Comparison of ENCODE assay signal across 31 cellular contexts in genomic region chr1:111512132-111512874, GRCh38. TPM values are rescaled to one million over a fixed set of nuclear protein-coding genes. Genes with fewer than 3 reads are reported as not detected.
DNase-seq lines count a peak whose midpoint lies in the region; ATAC-seq and TF ChIP-seq lines count a peak whose summit lies in the region.
"Had no signal": no experiment of that assay in that cellular context is flagged by ENCODE, and none has a peak within 500 bp of the region (broad histone marks: within the 10 kb centered on the region; RNA-seq: fewer than 3 reads in every experiment).

No MANE protein-coding gene starts in this region.

- no peak overlapping the region for H3K18ac ChIP-seq in H9 (ENCODE audit: insufficient read length, low read depth, low read length)

- no peak for TF ChIP-seq EP300 in transverse colon (IDR thresholded peaks at IDR 0.05; ENCODE audit: low read depth)

- H2AFZ ChIP-seq in H9 (ENCODE audit: low read length), result no peak overlapping the region
- H2AFZ ChIP-seq: parathyroid adenoma had no signal

- intact Hi-C loops in left ventricle myocardium superior (cut with micrococcal nuclease) (no loop called here), cardiac septum (cut with DNase I) (loop anchor here (10.0 kb wide), 1 partner anchor 112 kb away; no protein-coding TSS in a partner anchor), esophagus squamous epithelium (cut with DNase I) (no loop called here), transverse colon (cut with DNase I; ENCODE audit: low total_unique reads) (no loop called here)

- H2BK5ac ChIP-seq in H9 (ENCODE audit: insufficient read length, low read length), result no peak overlapping the region

- H4K5ac ChIP-seq in H9 (ENCODE audit: insufficient read length, low read depth, low read length), result no peak overlapping the region

- H3K27ac Mint-ChIP-seq in H9, result no peak overlapping the region
- H3K27ac Mint-ChIP-seq: activated T-helper 17 cell treated with anti-CD3 and anti-CD28 coated beads, Interleukin-2, amount 50 U/mL, for 72 hours had no signal

- H2BK15ac ChIP-seq in H9 (ENCODE audit: low read depth, low read length), result no peak overlapping the region

- H3K36me3 ChIP-seq in esophagus squamous epithelium (no peaks in the 10 kb centered on the region), transverse colon (no peaks in the 10 kb centered on the region)
- H3K36me3 ChIP-seq: adrenal gland, brain microvascular endothelial cell, upper lobe of left lung had no signal

- H3K4me2 ChIP-seq in H9 (ENCODE audit: insufficient read depth, insufficient read length, low read length), result no peak overlapping the region

- no peak overlapping the region for H3T11ph ChIP-seq in H9 (ENCODE audit: low read length)

- no peak overlapping the region for H4K8ac ChIP-seq in H9 (replicated peaks; ENCODE audit: insufficient read length, low read depth, low read length)

- TF ChIP-seq CTCF in esophagus squamous epithelium (IDR thresholded peaks at IDR 0.05) (no peak), transverse colon (IDR thresholded peaks at IDR 0.05) (no peak), H9 (conservative IDR thresholded peaks at IDR 0.05) (no peak)

- H2BK20ac ChIP-seq in H9 (ENCODE audit: low read depth, low read length, poor library complexity, severe bottlenecking), result no peak overlapping the region

- no peak overlapping the region for H3K4ac ChIP-seq in H9 (ENCODE audit: low read depth, low read length)

- H3K79me1 ChIP-seq in H9 (ENCODE audit: insufficient read depth, low read depth, low read length, poor library complexity, severe bottlenecking), result no peaks in the 10 kb centered on the region

- H3K4me3 Mint-ChIP-seq in H9, result no peak overlapping the region
- H3K4me3 Mint-ChIP-seq: activated T-helper 17 cell treated with anti-CD3 and anti-CD28 coated beads, Interleukin-2, amount 50 U/mL, for 72 hours; stimulated activated naive CD8-positive, alpha-beta T cell treated with anti-CD3 and anti-CD28 coated beads, Interleukin-15, amount 100 ng/mL, for 72 hours had no signal

- H3K4me1 ChIP-seq in esophagus squamous epithelium (peaks cover 32 to 72% (median 42%) of the 10 kb centered on the region in 3 donors), transverse colon (peaks cover 17 to 52% (median 34%) of the 10 kb centered on the region in 4 donors), H9 (ENCODE audit: insufficient read depth, low read length) (no peaks in the 10 kb centered on the region)

- peaks cover 3% of the 10 kb centered on the region for H3K27me3 Mint-ChIP-seq in H9 (ENCODE audit: low read depth)
- H3K27me3 Mint-ChIP-seq: activated T-helper 17 cell treated with anti-CD3 and anti-CD28 coated beads, Interleukin-2, amount 50 U/mL, for 72 hours had no signal

- H2BK120ac ChIP-seq in H9 (ENCODE audit: low read depth, low read length, poor library complexity, severe bottlenecking), result no peak overlapping the region

- 83 to 88% methylated on average over 1 to 5 of the region's 5 CpGs for WGBS in esophagus squamous epithelium, 2 donors
- WGBS in transverse colon (ENCODE audit: low coverage in 1 of 2), 2 donors, result 88% methylated on average over 5 of the region's 5 CpGs; no CpG with 5 or more reads in 1 of the 2 donors
- WGBS in H9 (ENCODE audit: extremely low coverage, insufficient read length, low lambda C conversion rate), result no CpG with 5 or more reads among the region's 5 CpGs

- H3K56ac ChIP-seq in H9 (ENCODE audit: insufficient read length, low read depth, low read length), result no peak overlapping the region

- no peak overlapping the region for H4K91ac ChIP-seq in H9 (ENCODE audit: insufficient read length, low read depth, low read length)

- TF ChIP-seq POLR2A in esophagus squamous epithelium (IDR thresholded peaks at IDR 0.05) (no peak), transverse colon (IDR thresholded peaks at IDR 0.05) (no peak)

- no peak overlapping the region; the same call in 1 of the 2 replicates for H3K14ac ChIP-seq in H9 (ENCODE audit: insufficient read depth, low read length)

- H3K23ac ChIP-seq in H9 (ENCODE audit: insufficient read length, low read depth, low read length), result no peak overlapping the region

- DNase-seq in DMS79 treated with DMSO at 0.1 percent for 48 hours (lab: John Stamatoyannopoulos, UW) (peak; percentile 7), DMS79 (lab: John Stamatoyannopoulos, UW) (no peak), left ventricle myocardium superior (peak; percentile 34), cardiac septum (ENCODE audit: low spot score) (no peak), esophagus squamous epithelium (lab: John Stamatoyannopoulos, UW) (no peak), transverse colon (no peak), H9 (no peak), NCI-H510A treated with DMSO at 0.1 percent for 48 hours (lab: John Stamatoyannopoulos, UW) (no peak)
- DNase-seq: activated CD4-positive, alpha-beta T cell treated with anti-CD3 and anti-CD28 coated beads for 4 hours; adrenal gland; brain microvascular endothelial cell; GDM1; GOT3; kidney; mucosa of descending colon; NCI-H1105 treated with DMSO at 0.1 percent for 48 hours; NCI-H2081 treated with DMSO at 0.1 percent for 48 hours; NK-92 treated with Interleukin-12 subunit alpha and Interleukin-12 subunit beta, amount 100 ng/mL, for 24 hours; SIG-M5; stimulated activated naive CD8-positive, alpha-beta T cell treated with anti-CD3 and anti-CD28 coated beads, Interleukin-15, amount 100 ng/mL, for 72 hours; SW 1271 had no signal

- H3K27me3 ChIP-seq in esophagus squamous epithelium, result peaks cover 0 to 9% (median 0%) of the 10 kb centered on the region in 4 donors
- H3K27me3 ChIP-seq in transverse colon, result no peaks in the 10 kb centered on the region
- no peaks in the 10 kb centered on the region for H3K27me3 ChIP-seq in H9 (ENCODE audit: insufficient read depth, low read length)
- H3K27me3 ChIP-seq: adrenal gland, brain microvascular endothelial cell, upper lobe of left lung had no signal

- H3K9me3 Mint-ChIP-seq in H9, result no peaks in the 10 kb centered on the region
- H3K9me3 Mint-ChIP-seq: activated T-helper 17 cell treated with anti-CD3 and anti-CD28 coated beads, Interleukin-2, amount 50 U/mL, for 72 hours; stimulated activated naive CD8-positive, alpha-beta T cell treated with anti-CD3 and anti-CD28 coated beads, Interleukin-15, amount 100 ng/mL, for 72 hours had no signal

- H3K27ac ChIP-seq in esophagus squamous epithelium (peak overlapping the region in 3 of 4 donors; percentile 1 to 36 (median 4)), transverse colon (peak overlapping the region in 3 of 4 donors; percentile 8 to 37 (median 11)), H9 (ENCODE audit: insufficient read length, low read depth, low read length) (no peak overlapping the region)
- H3K27ac ChIP-seq: 22Rv1, brain microvascular endothelial cell had no signal

- peaks cover 10 to 11% of the 10 kb centered on the region in 2 experiments for H3K4me1 Mint-ChIP-seq in H9

- H3K36me3 Mint-ChIP-seq in H9 (ENCODE audit: insufficient read depth in 1 of 3, low read depth in 3 of 3), result no peaks in the 10 kb centered on the region

- no peaks in the 10 kb centered on the region for H3K23me2 ChIP-seq in H9 (ENCODE audit: insufficient read length, low read depth, low read length, poor library complexity, severe bottlenecking)

- no peak overlapping the region for H2AK5ac ChIP-seq in H9 (ENCODE audit: insufficient read length, low read length)

- in situ Hi-C loops in transverse colon (cut with MboI; ENCODE audit: low pct_ligation_motif_present in 1 of 4, low pct_unique_long_range_greater_than_20kb in 1 of 4, low sequenced_read_pairs in 3 of 4), result loop anchor here in 1 of 4 donors (10.0 kb wide), 1 partner anchor 242 kb away; the partner anchor contains the start of gene DDX20

- no peak overlapping the region for H3K4me3 ChIP-seq in esophagus squamous epithelium
- H3K4me3 ChIP-seq in transverse colon, result no peak overlapping the region
- H3K4me3 ChIP-seq: adrenal gland, lung, mucosa of descending colon, upper lobe of left lung had no signal

- H3K79me2 ChIP-seq in H9 (ENCODE audit: insufficient read depth, low read length), result no peaks in the 10 kb centered on the region
- H3K79me2 ChIP-seq: parathyroid adenoma had no signal

- H3K9ac ChIP-seq in H9 (ENCODE audit: extremely low read depth, insufficient read length, low read length), result no peak overlapping the region
- H3K9ac ChIP-seq: parathyroid adenoma had no signal

- H4K20me1 ChIP-seq in H9 (ENCODE audit: control insufficient read depth, insufficient read depth, insufficient read length), result no peaks in the 10 kb centered on the region

- no peak for ATAC-seq in left ventricle myocardium superior
- ATAC-seq: activated T-helper 17 cell treated with anti-CD3 and anti-CD28 coated beads, Interleukin-2, amount 50 U/mL, for 72 hours; mucosa of descending colon; Panc1; sciatic nerve; stimulated activated naive CD8-positive, alpha-beta T cell treated with anti-CD3 and anti-CD28 coated beads, Interleukin-15, amount 100 ng/mL, for 72 hours had no signal

- H3K9me3 ChIP-seq in esophagus squamous epithelium (no peaks in the 10 kb centered on the region), transverse colon (no peaks in the 10 kb centered on the region), H9 (ENCODE audit: control insufficient read depth, low read depth, low read length) (no peaks in the 10 kb centered on the region)
- H3K9me3 ChIP-seq: adrenal gland, mucosa of descending colon, upper lobe of left lung had no signal

- H2BK12ac ChIP-seq in H9 (ENCODE audit: insufficient read length, low read depth, low read length), result no peak overlapping the region

RNA-seq across cellular contexts. Expression of gene ADORA3, which starts 8.9 kb away (rescaled TPM):
- total RNA-seq in left ventricle myocardium superior (4.1 TPM), cardiac septum (0.51 TPM), esophagus squamous epithelium (1 to 10 TPM in 2 of 4 donors, under 1 TPM in 2; 0.27 to 6.9 (median 3.1) TPM), transverse colon (1 to 10 TPM in 2 of 4 donors, not detected in 2; 2.9 to 5.7 TPM), H9 (2021) (not detected in 2 replicates)
- total RNA-seq: activated T-helper 17 cell treated with anti-CD3 and anti-CD28 coated beads, Interleukin-2, amount 50 U/mL, for 72 hours; fibroblast of lung; M059J; NCI-H460 had no signal

RNA-seq across cellular contexts. Expression of gene TMIGD3, which starts 8.9 kb away (rescaled TPM):
- total RNA-seq in left ventricle myocardium superior, result 0.64 TPM
- 0.32 TPM for total RNA-seq in cardiac septum
- 1 to 10 TPM in 2 of 4 donors, not detected in 2; 2.9 to 3.2 TPM for total RNA-seq in esophagus squamous epithelium
- under 1 TPM in 2 of 4 donors, not detected in 2; 0.27 to 0.95 TPM for total RNA-seq in transverse colon
- not detected in 2 replicates for total RNA-seq in H9 (2021)
- total RNA-seq: fibroblast of lung, M059J, NCI-H460 had no signal

RNA-seq across cellular contexts. Expression of gene C1orf162, which starts 38.5 kb away (rescaled TPM):
- total RNA-seq in left ventricle myocardium superior (8.0 TPM), cardiac septum (2.6 TPM), esophagus squamous epithelium (10 to 100 TPM in 2 of 4 donors, 1 to 10 TPM in 2; 1.8 to 15.8 (median 8.6) TPM), transverse colon (10 to 100 TPM in 2 of 4 donors, 1 to 10 TPM in 1, not detected in 1; 9.1 to 13.1 (median 12.9) TPM), H9 (2021) (0.35 TPM in 1 of 2 replicates, not detected in the other)

Comparison
In these comparisons a context has a peak if more than half of its experiments do, and no peak if none do; other contexts are left out.
1. DNase-seq: peak in DMS79 treated with DMSO at 0.1 percent for 48 hours (single experiment) and left ventricle myocardium superior (single experiment); none in DMS79 (single experiment), cardiac septum (single experiment), esophagus squamous epithelium (single experiment), transverse colon (single experiment), H9 (single experiment) and NCI-H510A treated with DMSO at 0.1 percent for 48 hours (single experiment).